ENCODE assay signal across 8 cellular contexts in the genomic region with DNA sequence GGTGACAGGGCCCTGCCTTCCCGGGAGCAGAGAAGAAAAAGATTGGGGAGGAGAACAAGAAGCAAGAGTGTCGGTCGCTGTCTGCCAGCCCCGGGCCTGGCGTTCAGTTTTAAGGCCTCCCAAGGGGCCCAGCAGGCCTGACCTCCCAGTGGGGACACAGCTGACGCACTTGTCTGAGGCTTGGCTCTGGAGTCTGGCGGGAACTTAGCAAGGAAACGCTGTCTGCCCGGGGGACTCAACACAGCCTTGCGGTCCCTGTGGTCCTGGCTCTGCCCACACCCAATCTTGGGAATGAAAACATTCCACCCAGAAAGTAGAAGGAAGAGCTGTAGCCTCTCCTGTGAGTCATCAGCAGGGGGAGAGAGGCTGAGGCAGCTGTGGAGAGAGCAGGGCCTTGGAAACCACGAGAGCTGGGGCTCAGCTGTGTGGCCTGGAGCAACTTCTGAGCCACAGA. TPM values are rescaled to one million over a fixed set of nuclear protein-coding genes. Genes with fewer than 3 reads are reported as not detected.
DNase-seq lines count a peak whose midpoint lies in the region; TF ChIP-seq lines count a peak whose summit lies in the region.

No MANE protein-coding gene starts in this region.

- no peak overlapping the region for H3K4me2 ChIP-seq in H9 (ENCODE audit: insufficient read depth, insufficient read length, low read length)

- no peak for TF ChIP-seq CTCF in H9 (conservative IDR thresholded peaks at IDR 0.05)
- TF ChIP-seq CTCF in WERI-Rb-1 (IDR thresholded peaks at IDR 0.05; ENCODE audit: low read depth, low read length), result no peak
- no peak for TF ChIP-seq CTCF in cardiac muscle cell (IDR thresholded peaks at IDR 0.05; ENCODE audit: low read depth, low read length)
- TF ChIP-seq CTCF in retinal pigment epithelial cell (conservative IDR thresholded peaks at IDR 0.05; ENCODE audit: low read depth, low read length), result no peak

- H3K18ac ChIP-seq in H9 (ENCODE audit: insufficient read length, low read depth, low read length), result peak overlapping the region; percentile 36

- H3K27ac Mint-ChIP-seq in H9, result peak overlapping the region in 2 of 3 experiments; percentile 91 to 97; a peak in 4 of 7 replicates
- H3K27ac Mint-ChIP-seq in T-helper 2 cell treated with Interferon-gamma antibody and Interleukin-4, amounts not matched to agents 5 μg/mL and 100 μg/mL, for 36 hours, result no peak overlapping the region

- no peak overlapping the region for H3T11ph ChIP-seq in H9 (ENCODE audit: low read length)

- H3K4me3 ChIP-seq in WERI-Rb-1 (ENCODE audit: low read depth, low read length), result no peak overlapping the region
- no peak overlapping the region for H3K4me3 ChIP-seq in cardiac muscle cell
- H3K4me3 ChIP-seq in retinal pigment epithelial cell (ENCODE audit: low read length), result no peak overlapping the region

- no peak overlapping the region for H4K91ac ChIP-seq in H9 (ENCODE audit: insufficient read length, low read depth, low read length)

- H3K27me3 ChIP-seq in H9 (ENCODE audit: insufficient read depth, low read length) (no peaks in the 10 kb centered on the region), WERI-Rb-1 (ENCODE audit: insufficient read depth, low read depth, severe bottlenecking) (no peaks in the 10 kb centered on the region), cardiac muscle cell (no peaks in the 10 kb centered on the region)

- H3K4me3 Mint-ChIP-seq in H9, result no peak overlapping the region
- H3K4me3 Mint-ChIP-seq in T-helper 2 cell treated with Interferon-gamma antibody and Interleukin-4, amounts not matched to agents 5 μg/mL and 100 μg/mL, for 36 hours, result no peak overlapping the region

- no peaks in the 10 kb centered on the region; the same call in 1 of the 2 replicates for H3K27me3 Mint-ChIP-seq in H9 (ENCODE audit: low read depth)
- peaks cover 7% of the 10 kb centered on the region for H3K27me3 Mint-ChIP-seq in T-helper 2 cell treated with Interferon-gamma antibody and Interleukin-4, amounts not matched to agents 5 μg/mL and 100 μg/mL, for 36 hours (ENCODE audit: low read depth)

- H3K9me3 ChIP-seq in H9 (ENCODE audit: control insufficient read depth, low read depth, low read length) (no peaks in the 10 kb centered on the region), WERI-Rb-1 (ENCODE audit: severe bottlenecking) (no peaks in the 10 kb centered on the region), cardiac muscle cell (ENCODE audit: low read depth) (no peaks in the 10 kb centered on the region)

- no peak overlapping the region for H2BK120ac ChIP-seq in H9 (ENCODE audit: low read depth, low read length, poor library complexity, severe bottlenecking)

- H3K23ac ChIP-seq in H9 (ENCODE audit: insufficient read length, low read depth, low read length), result no peak overlapping the region

- H4K8ac ChIP-seq in H9 (replicated peaks; ENCODE audit: insufficient read length, low read depth, low read length), result no peak overlapping the region

- H3K23me2 ChIP-seq in H9 (ENCODE audit: insufficient read length, low read depth, low read length, poor library complexity, severe bottlenecking), result no peaks in the 10 kb centered on the region

- DNase-seq in H9 (no peak), WERI-Rb-1 (peak; percentile 32), cardiac muscle cell (ENCODE audit: low read depth in 1 of 2, low spot score in 1 of 2) (peak; percentile 18 to 98), retinal pigment epithelial cell (ENCODE audit: low read depth) (peak; percentile 87), NOMO-1 treated with DMSO at 0.1 percent for 48 hours (lab: John Stamatoyannopoulos, UW; ENCODE audit: unreplicated experiment) (no peak), SIG-M5 (lab: John Stamatoyannopoulos, UW) (no peak), HUDEP-2 (lab: John Stamatoyannopoulos, UW; ENCODE audit: unreplicated experiment in 76 of 76) (no peak)
- no peak for DNase-seq in T-helper 2 cell treated with Interferon-gamma antibody and Interleukin-4, amounts not matched to agents 5 μg/mL and 100 μg/mL, for 36 hours (ENCODE audit: low spot score)

- peaks cover 0 to 3% (median 0%) of the 10 kb centered on the region in 3 experiments; a peak in 1 of 7 replicates for H3K36me3 Mint-ChIP-seq in H9 (ENCODE audit: insufficient read depth in 1 of 3, low read depth in 3 of 3)
- H3K36me3 Mint-ChIP-seq in T-helper 2 cell treated with Interferon-gamma antibody and Interleukin-4, amounts not matched to agents 5 μg/mL and 100 μg/mL, for 36 hours (ENCODE audit: low read depth), result no peaks in the 10 kb centered on the region

- H3K56ac ChIP-seq in H9 (ENCODE audit: insufficient read length, low read depth, low read length), result no peak overlapping the region

- no peak overlapping the region for H2AFZ ChIP-seq in H9 (ENCODE audit: low read length)

- no peak overlapping the region for H2BK5ac ChIP-seq in H9 (ENCODE audit: insufficient read length, low read length)

- H2BK20ac ChIP-seq in H9 (ENCODE audit: low read depth, low read length, poor library complexity, severe bottlenecking), result no peak overlapping the region

- H4K5ac ChIP-seq in H9 (ENCODE audit: insufficient read length, low read depth, low read length), result no peak overlapping the region

- H3K36me3 ChIP-seq in WERI-Rb-1, result no peaks in the 10 kb centered on the region
- no peaks in the 10 kb centered on the region for H3K36me3 ChIP-seq in cardiac muscle cell

- no peaks in the 10 kb centered on the region for H3K79me1 ChIP-seq in H9 (ENCODE audit: insufficient read depth, low read depth, low read length, poor library complexity, severe bottlenecking)

- no peaks in the 10 kb centered on the region for H3K79me2 ChIP-seq in H9 (ENCODE audit: insufficient read depth, low read length)

- no peak overlapping the region; the same call in 1 of the 2 replicates for H3K4ac ChIP-seq in H9 (ENCODE audit: low read depth, low read length)

- H3K9me3 Mint-ChIP-seq in H9, result no peaks in the 10 kb centered on the region
- no peaks in the 10 kb centered on the region for H3K9me3 Mint-ChIP-seq in T-helper 2 cell treated with Interferon-gamma antibody and Interleukin-4, amounts not matched to agents 5 μg/mL and 100 μg/mL, for 36 hours

- no CpG with 5 or more reads among the region's 11 CpGs for WGBS in H9 (ENCODE audit: extremely low coverage, insufficient read length, low lambda C conversion rate)

- peak overlapping the region; percentile 75; the same call in 1 of the 2 replicates for H3K14ac ChIP-seq in H9 (ENCODE audit: insufficient read depth, low read length)

- no peak overlapping the region for H2BK12ac ChIP-seq in H9 (ENCODE audit: insufficient read length, low read depth, low read length)

- H3K4me1 ChIP-seq in H9 (ENCODE audit: insufficient read depth, low read length) (no peaks in the 10 kb centered on the region; the same call in 1 of the 2 replicates), cardiac muscle cell (ENCODE audit: low read depth) (peaks cover 9% of the 10 kb centered on the region)

- H2AK5ac ChIP-seq in H9 (ENCODE audit: insufficient read length, low read length), result no peak overlapping the region

- H2BK15ac ChIP-seq in H9 (ENCODE audit: low read depth, low read length), result no peak overlapping the region

- H3K27ac ChIP-seq in H9 (ENCODE audit: insufficient read length, low read depth, low read length), result no peak overlapping the region
- H3K27ac ChIP-seq in WERI-Rb-1, result peak overlapping the region; percentile 6; the same call in 1 of the 2 replicates
- H3K27ac ChIP-seq in cardiac muscle cell, result no peak overlapping the region

- no peaks in the 10 kb centered on the region for H4K20me1 ChIP-seq in H9 (ENCODE audit: control insufficient read depth, insufficient read depth, insufficient read length)

- peaks cover 37 to 39% of the 10 kb centered on the region in 2 experiments for H3K4me1 Mint-ChIP-seq in H9
- peaks cover 44% of the 10 kb centered on the region for H3K4me1 Mint-ChIP-seq in T-helper 2 cell treated with Interferon-gamma antibody and Interleukin-4, amounts not matched to agents 5 μg/mL and 100 μg/mL, for 36 hours (ENCODE audit: low read depth)

- H3K9ac ChIP-seq in H9 (ENCODE audit: extremely low read depth, insufficient read length, low read length), result no peak overlapping the region

RNA-seq across cellular contexts. Expression of gene TRAF6, which starts 54.4 kb away (rescaled TPM):
- 9.8 and 9.9 TPM in 2 replicates for total RNA-seq in H9 (2021)
- 7.5 and 11.6 TPM in 2 replicates for total RNA-seq in cardiac muscle cell
- 6.6 and 13.2 TPM in 2 replicates for polyA plus RNA-seq in cardiac muscle cell

Comparison
In these comparisons a context has a peak if more than half of its experiments do, and no peak if none do; other contexts are left out.
1. DNase-seq: peak in WERI-Rb-1 (single experiment), cardiac muscle cell (2 of 2) and retinal pigment epithelial cell (single experiment); none in H9 (single experiment), NOMO-1 treated with DMSO at 0.1 percent for 48 hours (single experiment), SIG-M5 (single experiment), T-helper 2 cell treated with Interferon-gamma antibody and Interleukin-4, amounts not matched to agents 5 μg/mL and 100 μg/mL, for 36 hours (single experiment) and HUDEP-2 (0 of 76).